In the genomic region with DNA sequence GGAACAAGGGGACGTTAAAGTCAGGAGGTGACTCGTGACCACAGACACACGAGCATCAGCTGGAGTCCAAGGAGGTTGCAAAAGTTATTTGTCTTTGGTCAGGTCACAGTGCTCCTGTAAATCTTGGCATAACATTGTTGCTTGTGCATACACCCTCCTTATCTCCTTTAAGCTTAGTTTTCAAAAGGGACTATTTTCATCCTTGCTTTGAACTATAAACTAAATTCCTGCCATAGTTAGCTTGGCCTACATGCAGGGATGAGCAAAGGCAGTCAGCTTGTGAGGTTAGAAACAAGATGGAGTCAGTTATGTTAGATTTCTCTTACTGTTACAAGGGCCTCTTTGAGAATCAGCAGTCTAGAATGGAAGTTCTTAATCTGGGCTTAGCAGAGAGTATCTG, we compare ENCODE assay signal across 1 cellular context.
TF ChIP-seq lines count a peak whose summit lies in the region.

No MANE protein-coding gene starts in this region.

TF ChIP-seq in IMR-90, 13 proteins besides CTCF, POLR2A, EP300 and RAD21:
- TF ChIP-seq FOS (IDR thresholded peaks at IDR 0.05; ENCODE audit: low read depth, low read length) (no peak), BHLHE40 (IDR thresholded peaks at IDR 0.05; ENCODE audit: low read depth, low read length) (peak; percentile 21; the same call in 1 of the 2 replicates)
